32 cellular contexts compared by ENCODE assay signal in genomic region chr20:13900506-13900905, GRCh38.
"Had no signal": no experiment of that assay in that cellular context is flagged by ENCODE, and none has a peak within 500 bp of the region (broad histone marks: within the 10 kb centered on the region; RNA-seq: fewer than 3 reads in every experiment).

No MANE protein-coding gene starts in this region.

- H3K36me3 ChIP-seq: adrenal gland, esophagus muscularis mucosa, gastrocnemius medialis, heart left ventricle had no signal

- FAIRE-seq: colon had no signal

- H3K4me3 ChIP-seq: adrenal gland, body of pancreas, esophagus muscularis mucosa, gastrocnemius medialis, heart left ventricle had no signal

- H3K4me1 ChIP-seq: adrenal gland, body of pancreas, esophagus muscularis mucosa, foreskin keratinocyte, gastrocnemius medialis, heart left ventricle had no signal

- DNase-seq: activated CD4-positive, alpha-beta memory T cell treated with anti-CD3 and anti-CD28 coated beads for 36 hours; activated CD4-positive, alpha-beta T cell treated with anti-CD3 and anti-CD28 coated beads for 36 hours; activated CD4-positive, alpha-beta T cell treated with anti-CD3 and anti-CD28 coated beads, Interleukin-2, amount 10 ng/mL, durations not matched to agents 24 days and 14 days; activated CD4-positive, CD25-positive, alpha-beta regulatory T cell; activated CD4-positive, CD25-positive, alpha-beta regulatory T cell treated with anti-CD3 and anti-CD28 coated beads, Interleukin-2, amount 50 U/mL, for 72 hours; activated CD8-positive, alpha-beta memory T cell treated with anti-CD3 and anti-CD28 coated beads, Interleukin-2, amount 10 ng/mL, durations not matched to agents 7 days and 5 days; activated CD8-positive, alpha-beta memory T cell treated with anti-CD3 and anti-CD28 coated beads, Interleukin-2, amount 50 U/mL, for 4 hours; activated CD8-positive, alpha-beta T cell treated with anti-CD3 and anti-CD28 coated beads, Interleukin-2, amount 10 ng/mL, durations not matched to agents 7 days and 5 days; activated effector memory CD4-positive, alpha-beta T cell treated with anti-CD3 and anti-CD28 coated beads, Interleukin-2, amount 50 U/mL, for 16 hours; activated naive CD4-positive, alpha-beta T cell treated with anti-CD3 and anti-CD28 coated beads for 36 hours; activated naive CD8-positive, alpha-beta T cell treated with anti-CD3 and anti-CD28 coated beads for 36 hours; activated naive CD8-positive, alpha-beta T cell treated with anti-CD3 and anti-CD28 coated beads, Interleukin-2, amount 50 U/mL, for 24 hours; activated T-cell treated with anti-CD3 and anti-CD28 coated beads, Interleukin-2, amount 50 U/mL, for 1 hour; activated T-cell treated with anti-CD3 and anti-CD28 coated beads, Interleukin-2, amount 50 U/mL, for 48 hours; adrenal gland; amygdala; aorta; body of pancreas; caudate nucleus; cortex of kidney; dermis blood vessel endothelial cell; effector CD4-positive, alpha-beta T cell; effector memory CD8-positive, alpha-beta T cell; erythroblast; foreskin keratinocyte; gastrocnemius medialis; glutamatergic neuron; heart left ventricle; T-helper 17 cell; T1000 had no signal

- H3K27me3 ChIP-seq: adrenal gland, body of pancreas, esophagus muscularis mucosa, foreskin keratinocyte, gastrocnemius medialis, heart left ventricle had no signal

- H3K27ac ChIP-seq: adrenal gland, body of pancreas, esophagus muscularis mucosa, foreskin keratinocyte, gastrocnemius medialis, heart left ventricle had no signal

- ATAC-seq: activated CD4-positive, alpha-beta T cell treated with anti-CD3 and anti-CD28 coated beads for 36 hours; activated CD8-positive, alpha-beta memory T cell treated with anti-CD3 and anti-CD28 coated beads, Interleukin-2, amount 10 ng/mL, durations not matched to agents 7 days and 5 days; activated CD8-positive, alpha-beta T cell treated with anti-CD3 and anti-CD28 coated beads, Interleukin-2, amount 10 ng/mL, durations not matched to agents 7 days and 5 days; activated naive CD8-positive, alpha-beta T cell treated with anti-CD3 and anti-CD28 coated beads, Interleukin-2, amount 50 U/mL, for 24 hours; body of pancreas; effector memory CD8-positive, alpha-beta T cell; foreskin keratinocyte; gastrocnemius medialis; heart left ventricle; T-helper 17 cell had no signal

- H3K9me3 ChIP-seq: adrenal gland, body of pancreas, esophagus muscularis mucosa, gastrocnemius medialis, heart left ventricle had no signal
